In the genomic region with DNA sequence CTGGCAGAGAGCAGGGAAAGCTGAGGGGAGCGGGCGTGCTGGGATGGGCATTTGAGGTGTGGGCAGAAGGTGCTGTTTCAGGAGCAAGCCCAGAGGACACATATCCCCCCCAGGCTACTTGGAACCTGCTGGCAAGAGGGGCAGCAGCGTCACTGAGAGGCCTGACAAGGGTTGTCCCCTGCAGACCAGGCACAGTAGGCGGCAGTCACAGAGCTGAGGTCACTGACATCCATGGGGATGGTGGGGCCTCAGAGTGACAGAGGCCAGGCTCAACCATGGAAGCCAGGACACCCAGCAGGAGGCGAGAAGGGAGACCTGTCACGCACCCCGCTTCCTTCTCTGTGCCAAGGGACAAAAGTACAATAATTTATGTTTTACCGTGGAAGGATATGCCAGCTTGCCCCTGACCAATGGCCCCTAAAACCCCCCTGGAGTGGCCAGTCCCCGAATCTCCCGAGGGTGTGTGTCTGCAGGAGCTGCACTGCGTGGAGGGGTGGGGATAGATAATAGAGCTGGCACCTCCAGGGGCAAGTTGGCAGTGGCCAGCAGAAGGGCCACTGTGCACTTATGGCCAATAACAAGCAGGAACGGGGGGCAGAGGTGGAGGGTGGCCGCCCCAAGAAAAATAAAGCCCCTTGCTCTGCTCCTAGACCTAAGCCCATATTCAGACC, we compare ENCODE assay signal across 24 cellular contexts.
DNase-seq lines count a peak whose midpoint lies in the region; ATAC-seq and TF ChIP-seq lines count a peak whose summit lies in the region.
"Had no signal": no experiment of that assay in that cellular context is flagged by ENCODE, and none has a peak within 500 bp of the region (broad histone marks: within the 10 kb centered on the region; RNA-seq: fewer than 3 reads in every experiment).

No MANE protein-coding gene starts in this region.

- H3K27me3 ChIP-seq in esophagus muscularis mucosa (peaks cover 0 to 68% (median 2%) of the 10 kb centered on the region in 4 donors), trophoblast cell (ENCODE audit: insufficient read depth, low read length) (no peaks in the 10 kb centered on the region)
- H3K27me3 ChIP-seq: BLaER1 treated with 17β-estradiol and CSF1 and Interleukin-3, amounts not matched to agents 10 nM and 100 nM had no signal

- H3K27ac ChIP-seq in esophagus muscularis mucosa (replicated peaks in 1 of 4): no peak overlapping the region
- H3K27ac ChIP-seq in trophoblast cell (ENCODE audit: low read depth, low read length): no peak overlapping the region
- H3K27ac ChIP-seq in substantia nigra (ENCODE audit: low read depth, low read length, poor library complexity, severe bottlenecking): no peak overlapping the region
- H3K27ac ChIP-seq: 22Rv1; A549; BLaER1 treated with 17β-estradiol and CSF1 and Interleukin-3, amounts not matched to agents 10 nM and 100 nM had no signal

- H3K9me3 ChIP-seq in esophagus muscularis mucosa (no peaks in the 10 kb centered on the region), trophoblast cell (ENCODE audit: insufficient read depth, low read depth, low read length) (peaks cover 2% of the 10 kb centered on the region)
- H3K9me3 ChIP-seq: A549, BE2C, HAP-1 had no signal

- H3K79me2 ChIP-seq in trophoblast cell (ENCODE audit: control insufficient read depth, insufficient read depth, low read length, poor library complexity): no peaks in the 10 kb centered on the region

- H2AK5ac ChIP-seq in trophoblast cell (ENCODE audit: low read length): no peak overlapping the region

- intact Hi-C loops in activated CD4-positive, alpha-beta T cell treated with anti-CD3 and anti-CD28 coated beads, Interleukin-2, amount 10 ng/mL, durations not matched to agents 24 days and 14 days (cut with micrococcal nuclease): no loop called here
- intact Hi-C loops in esophagus muscularis mucosa (cut with DNase I): no loop called here

- DNase-seq in activated CD4-positive, alpha-beta T cell treated with anti-CD3 and anti-CD28 coated beads, Interleukin-2, amount 10 ng/mL, durations not matched to agents 24 days and 14 days: peak; percentile 48
- DNase-seq in activated CD4-positive, alpha-beta T cell treated with anti-CD3 and anti-CD28 coated beads for 48 hours: no peak
- DNase-seq in esophagus muscularis mucosa (ENCODE audit: extremely low spot score) (peak; percentile 70), mesenteric fat pad (ENCODE audit: low spot score) (peak; percentile 59), trophoblast cell (no peak), substantia nigra (lab: John Stamatoyannopoulos, UW) (no peak)
- DNase-seq: ACHN; AML-193; BE2C; Calu3; CD4-positive, alpha-beta T cell; CD8-positive, alpha-beta memory T cell; COR-L47; DMS53; DMS79 treated with DMSO at 0.1 percent for 48 hours; GF-D8; GOT3 had no signal

- H3K4me3 ChIP-seq in esophagus muscularis mucosa: no peak overlapping the region
- no peak overlapping the region for H3K4me3 ChIP-seq in trophoblast cell (ENCODE audit: low read depth, low read length)
- H3K4me3 ChIP-seq: A549; BLaER1 treated with 17β-estradiol and CSF1 and Interleukin-3, amounts not matched to agents 10 nM and 100 nM; HAP-1 had no signal

- TF ChIP-seq POLR2A in esophagus muscularis mucosa (IDR thresholded peaks at IDR 0.05; ENCODE audit: low read depth): no peak

- H3K23ac ChIP-seq in trophoblast cell (ENCODE audit: low read length): peak overlapping the region; percentile 56

- H3K36me3 ChIP-seq in esophagus muscularis mucosa (no peaks in the 10 kb centered on the region), trophoblast cell (ENCODE audit: control insufficient read depth in 1 of 2, insufficient read depth in 2 of 2, low read length in 2 of 2) (no peaks in the 10 kb centered on the region)
- H3K36me3 ChIP-seq: BE2C; BLaER1 treated with 17β-estradiol and CSF1 and Interleukin-3, amounts not matched to agents 10 nM and 100 nM; HAP-1 had no signal

- no peak overlapping the region for H3K14ac ChIP-seq in trophoblast cell (ENCODE audit: low read length)

- H3K4ac ChIP-seq in trophoblast cell (ENCODE audit: low read depth, low read length): no peak overlapping the region

- no peak overlapping the region for H3K9ac ChIP-seq in trophoblast cell (ENCODE audit: low read length)
- H3K9ac ChIP-seq: BLaER1 treated with 17β-estradiol and CSF1 and Interleukin-3, amounts not matched to agents 10 nM and 100 nM had no signal

- H3K36me3 Mint-ChIP-seq in activated CD4-positive, alpha-beta T cell treated with anti-CD3 and anti-CD28 coated beads, Interleukin-2, amount 10 ng/mL, durations not matched to agents 24 days and 14 days (ENCODE audit: low read depth): no peaks in the 10 kb centered on the region
- H3K36me3 Mint-ChIP-seq: CD14-positive monocyte; CD8-positive, alpha-beta memory T cell had no signal

- H3K27ac Mint-ChIP-seq in activated CD4-positive, alpha-beta T cell treated with anti-CD3 and anti-CD28 coated beads, Interleukin-2, amount 10 ng/mL, durations not matched to agents 24 days and 14 days: no peak overlapping the region
- H3K27ac Mint-ChIP-seq: CD4-positive, alpha-beta T cell; CD8-positive, alpha-beta memory T cell had no signal

- H4K12ac ChIP-seq in trophoblast cell (ENCODE audit: low read depth, low read length): no peak overlapping the region

- H3K4me3 Mint-ChIP-seq in activated CD4-positive, alpha-beta T cell treated with anti-CD3 and anti-CD28 coated beads, Interleukin-2, amount 10 ng/mL, durations not matched to agents 24 days and 14 days: no peak overlapping the region
- H3K4me3 Mint-ChIP-seq: CD14-positive monocyte; CD4-positive, alpha-beta T cell; CD8-positive, alpha-beta memory T cell had no signal

- no peaks in the 10 kb centered on the region for H3K4me1 ChIP-seq in esophagus muscularis mucosa
- H3K4me1 ChIP-seq in trophoblast cell (ENCODE audit: control insufficient read depth in 1 of 2, insufficient read depth in 2 of 2, low read length in 2 of 2): no peaks in the 10 kb centered on the region
- H3K4me1 ChIP-seq: A549, HAP-1 had no signal

- no peak for TF ChIP-seq EP300 in esophagus muscularis mucosa (IDR thresholded peaks at IDR 0.05)

- peaks cover 10% of the 10 kb centered on the region for H3K27me3 Mint-ChIP-seq in activated CD4-positive, alpha-beta T cell treated with anti-CD3 and anti-CD28 coated beads, Interleukin-2, amount 10 ng/mL, durations not matched to agents 24 days and 14 days

- no peak overlapping the region for H4K91ac ChIP-seq in trophoblast cell (ENCODE audit: low read depth, low read length)

- peaks cover 6% of the 10 kb centered on the region for H3K4me1 Mint-ChIP-seq in activated CD4-positive, alpha-beta T cell treated with anti-CD3 and anti-CD28 coated beads, Interleukin-2, amount 10 ng/mL, durations not matched to agents 24 days and 14 days

- no peak overlapping the region for H2BK5ac ChIP-seq in trophoblast cell (ENCODE audit: low read depth, low read length, poor library complexity)

- ATAC-seq in GM21528 (IDR thresholded peaks at IDR 0.05; ENCODE audit: low FRiP score, unreplicated experiment) (no peak), HG03139 (IDR thresholded peaks at IDR 0.05; ENCODE audit: unreplicated experiment) (no peak)
- ATAC-seq: A549 had no signal

- H3K18ac ChIP-seq in trophoblast cell (ENCODE audit: low read length): no peak overlapping the region

- no peak for TF ChIP-seq CTCF in esophagus muscularis mucosa (IDR thresholded peaks at IDR 0.05)

- H2BK12ac ChIP-seq in trophoblast cell (ENCODE audit: low read length): no peak overlapping the region

- no peak overlapping the region for H3K4me2 ChIP-seq in trophoblast cell (ENCODE audit: low read length)
- H3K4me2 ChIP-seq: A549; BLaER1 treated with 17β-estradiol and CSF1 and Interleukin-3, amounts not matched to agents 10 nM and 100 nM had no signal

- H4K8ac ChIP-seq in trophoblast cell (ENCODE audit: low read depth, low read length): no peak overlapping the region

- H3K9me3 Mint-ChIP-seq in activated CD4-positive, alpha-beta T cell treated with anti-CD3 and anti-CD28 coated beads, Interleukin-2, amount 10 ng/mL, durations not matched to agents 24 days and 14 days: no peaks in the 10 kb centered on the region

- WGBS in esophagus muscularis mucosa: 97% methylated on average over 10 of the region's 13 CpGs
- no CpG with 5 or more reads among the region's 13 CpGs for WGBS in trophoblast cell (ENCODE audit: extremely low coverage, insufficient coverage, insufficient read length)

- no peak overlapping the region for H2AFZ ChIP-seq in trophoblast cell (ENCODE audit: insufficient read depth, low read length, poor library complexity)

- no peak overlapping the region for H2BK120ac ChIP-seq in trophoblast cell (ENCODE audit: insufficient read depth, low read length, poor library complexity)

- H3K79me1 ChIP-seq in trophoblast cell (ENCODE audit: low read length): no peaks in the 10 kb centered on the region

Comparison
In these comparisons a context has a peak if more than half of its experiments do, and no peak if none do; other contexts are left out.
1. DNase-seq: peak in activated CD4-positive, alpha-beta T cell treated with anti-CD3 and anti-CD28 coated beads, Interleukin-2, amount 10 ng/mL, durations not matched to agents 24 days and 14 days (single experiment), esophagus muscularis mucosa (single experiment) and mesenteric fat pad (single experiment); none in activated CD4-positive, alpha-beta T cell treated with anti-CD3 and anti-CD28 coated beads for 48 hours (single experiment), trophoblast cell (0 of 2) and substantia nigra (0 of 49).